ENCODE assay signal across 8 cellular contexts in the genomic region with DNA sequence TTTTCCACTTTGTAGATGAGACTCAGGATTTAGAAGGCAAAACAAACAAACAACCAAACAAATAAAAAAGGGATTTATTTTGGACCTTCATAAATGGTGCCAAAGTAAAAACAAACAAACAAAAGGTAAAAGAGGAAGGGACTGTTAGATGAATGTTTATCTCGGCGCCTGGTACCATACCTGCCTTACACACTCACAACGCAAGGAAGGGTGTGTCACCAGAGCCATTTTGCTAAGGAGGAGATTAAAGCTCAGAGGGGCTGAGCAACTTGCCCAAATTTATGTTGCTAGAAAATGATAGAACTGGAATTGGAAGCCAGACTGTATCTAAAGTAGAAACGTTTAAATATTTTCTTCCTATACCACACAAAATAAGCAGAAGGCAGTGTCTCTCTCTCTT. TPM values are rescaled to one million over a fixed set of nuclear protein-coding genes. Genes with fewer than 3 reads are reported as not detected.
DNase-seq lines count a peak whose midpoint lies in the region; ATAC-seq and TF ChIP-seq lines count a peak whose summit lies in the region.

No MANE protein-coding gene starts in this region.

- TF ChIP-seq CTCF in CD14-positive monocyte (IDR thresholded peaks at IDR 0.05) (no peak), brain (conservative IDR thresholded peaks at IDR 0.05) (no peak), vagina (IDR thresholded peaks at IDR 0.05) (no peak)

- intact Hi-C loops in CD14-positive monocyte (cut with micrococcal nuclease) = loop anchor here (5.0 to 10.0 kb wide), 2 partner anchors 1128 to 1130 kb away; no protein-coding TSS in a partner anchor
- intact Hi-C loops in vagina (cut with DNase I) = no loop called here

- peaks cover 6% of the 10 kb centered on the region; the same call in 1 of the 2 replicates for H3K9me3 ChIP-seq in HUES6 (ENCODE audit: control insufficient read depth, insufficient read depth, low read depth, low read length)
- H3K9me3 ChIP-seq in vagina = no peaks in the 10 kb centered on the region

- DNase-seq in CD14-positive monocyte (ENCODE audit: low spot score) (no peak), vagina (ENCODE audit: extremely low spot score in 2 of 2) (no peak)
- no peak for DNase-seq in naive thymus-derived CD8-positive, alpha-beta T cell

- H3K27ac ChIP-seq in HUES6 (ENCODE audit: low read depth, low read length) (no peak overlapping the region), vagina (no peak overlapping the region)

- H3K36me3 ChIP-seq in HUES6 (ENCODE audit: control insufficient read depth, insufficient read depth, low read length) = no peaks in the 10 kb centered on the region
- H3K36me3 ChIP-seq in vagina = no peaks in the 10 kb centered on the region

- H3K27me3 ChIP-seq in HUES6 (ENCODE audit: control insufficient read depth, insufficient read depth, low read length) = no peaks in the 10 kb centered on the region
- no peaks in the 10 kb centered on the region for H3K27me3 ChIP-seq in vagina

- H3K36me3 Mint-ChIP-seq in CD14-positive monocyte (no peaks in the 10 kb centered on the region), brain (no peaks in the 10 kb centered on the region)
- no peaks in the 10 kb centered on the region for H3K36me3 Mint-ChIP-seq in naive thymus-derived CD8-positive, alpha-beta T cell

- peak overlapping the region; percentile 64 to 87 for H3K4me3 Mint-ChIP-seq in CD14-positive monocyte
- H3K4me3 Mint-ChIP-seq in brain = peak overlapping the region; percentile 65 to 80 (median 77)
- peak overlapping the region; percentile 52 to 90 (median 72) for H3K4me3 Mint-ChIP-seq in naive thymus-derived CD8-positive, alpha-beta T cell

- H3K9me3 Mint-ChIP-seq in CD14-positive monocyte (peaks cover 0 to 2% (median 0%) of the 10 kb centered on the region in 7 donors), brain (peaks cover 0 to 3% (median 0%) of the 10 kb centered on the region in 5 experiments)
- H3K9me3 Mint-ChIP-seq in naive thymus-derived CD8-positive, alpha-beta T cell = no peaks in the 10 kb centered on the region

- H3K27me3 Mint-ChIP-seq in CD14-positive monocyte (ENCODE audit: low read depth in 3 of 3) = peaks cover 0 to 16% (median 4%) of the 10 kb centered on the region in 3 donors
- H3K27me3 Mint-ChIP-seq in brain = peaks cover 5% of the 10 kb centered on the region
- H3K27me3 Mint-ChIP-seq in naive thymus-derived CD8-positive, alpha-beta T cell = no peaks in the 10 kb centered on the region

- no peak for ATAC-seq in naive thymus-derived CD8-positive, alpha-beta T cell
- ATAC-seq in GM19023 (IDR thresholded peaks at IDR 0.05; ENCODE audit: unreplicated experiment) (no peak), HG02885 (IDR thresholded peaks at IDR 0.05; ENCODE audit: poor library complexity, unreplicated experiment) (no peak), GM19455 (IDR thresholded peaks at IDR 0.05; ENCODE audit: unreplicated experiment) (no peak)

- H3K4me1 Mint-ChIP-seq in CD14-positive monocyte = peaks cover 18% of the 10 kb centered on the region
- H3K4me1 Mint-ChIP-seq in brain = peaks cover 39% of the 10 kb centered on the region
- H3K4me1 Mint-ChIP-seq in naive thymus-derived CD8-positive, alpha-beta T cell = peaks cover 3 to 23% (median 11%) of the 10 kb centered on the region in 4 donors

- H3K4me1 ChIP-seq in HUES6 (ENCODE audit: control insufficient read depth, insufficient read depth, low read length) (no peaks in the 10 kb centered on the region; the same call in 1 of the 2 replicates), vagina (peaks cover 11% of the 10 kb centered on the region)

- H3K9ac ChIP-seq in HUES6 (ENCODE audit: low read length) = no peak overlapping the region

- H3K27ac Mint-ChIP-seq in CD14-positive monocyte = peak overlapping the region in 2 of 7 donors; percentile 23 to 40
- H3K27ac Mint-ChIP-seq in brain = peak overlapping the region; percentile 13 to 75 (median 51)
- peak overlapping the region in 4 of 10 donors; percentile 15 to 91 (median 54) for H3K27ac Mint-ChIP-seq in naive thymus-derived CD8-positive, alpha-beta T cell

- H3K4me3 ChIP-seq in HUES6 (ENCODE audit: low read depth, low read length) (0 out of 2 replicates have a peak overlapping the region, but pooled peaks have one; percentile 23), vagina (peak overlapping the region in 1 of 2 donors; percentile 9)

- POLR2A ChIA-PET in naive thymus-derived CD8-positive, alpha-beta T cell (lab: Charles Lee) = interaction anchor here (0.6 kb wide), 1 partner anchor 1319 kb away, joined by 3 read pairs; no protein-coding TSS in a partner anchor

- no peak for TF ChIP-seq POLR2A in vagina (IDR thresholded peaks at IDR 0.05)

RNA-seq across cellular contexts. Expression of a gene that starts 29.5 kb away (rescaled TPM):
- polyA plus RNA-seq in CD14-positive monocyte (1 to 10 TPM in 1 of 2 donors, under 1 TPM in 1; 0.72 to 1.5 TPM), brain (ENCODE audit: insufficient read depth, low read depth, low replicate concordance) (6.2 TPM)
- total RNA-seq in naive thymus-derived CD8-positive, alpha-beta T cell = 10 to 100 TPM; 72.7 to 84.5 TPM
- polyA plus RNA-seq in naive thymus-derived CD8-positive, alpha-beta T cell = 1 to 10 TPM; 2.1 to 5.8 (median 2.3) TPM
- 37.8 TPM for total RNA-seq in vagina
